ENCODE assay signal across 8 cellular contexts in genomic region chrX:64394874-64395567, GRCh38. TPM values are rescaled to one million over a fixed set of nuclear protein-coding genes. Genes with fewer than 3 reads are reported as not detected.
DNase-seq lines count a peak whose midpoint lies in the region; ATAC-seq and TF ChIP-seq lines count a peak whose summit lies in the region.

Gene MTMR8 (minus strand): TSS chrX:64395452. CDS start chrX:64395363, 89 bp downstream.

- no peak for TF ChIP-seq CTCF in DND-41 (IDR thresholded peaks at IDR 0.05; ENCODE audit: borderline replicate concordance, extremely low read depth, low read length, poor library complexity, severe bottlenecking)
- no peak for TF ChIP-seq CTCF in LNCaP clone FGC (IDR thresholded peaks at IDR 0.05; ENCODE audit: control insufficient read depth, extremely low read depth, insufficient read depth)
- TF ChIP-seq CTCF in adrenal gland (IDR thresholded peaks at IDR 0.05): no peak
- TF ChIP-seq CTCF in sigmoid colon (IDR thresholded peaks at IDR 0.05): no peak

- peaks cover 47% of the 10 kb centered on the region for H3K79me2 ChIP-seq in DND-41 (ENCODE audit: insufficient read depth, low read length)

- TF ChIP-seq EP300 in sigmoid colon (IDR thresholded peaks at IDR 0.05): no peak

- no peaks in the 10 kb centered on the region for H4K20me1 ChIP-seq in DND-41 (ENCODE audit: insufficient read depth, low read length)

- peak within 1 kb of the TSS; percentile 77 for H2AFZ ChIP-seq in DND-41 (ENCODE audit: low read depth, low read length)

- H3K4me1 ChIP-seq in DND-41 (ENCODE audit: insufficient read depth, low read length): peaks cover 35% of the 10 kb centered on the region
- no peaks in the 10 kb centered on the region for H3K4me1 ChIP-seq in adrenal gland (replicated peaks in 1 of 2)
- no peaks in the 10 kb centered on the region for H3K4me1 ChIP-seq in sigmoid colon
- no peaks in the 10 kb centered on the region for H3K4me1 ChIP-seq in SJCRH30

- H3K27me3 ChIP-seq in DND-41 (ENCODE audit: insufficient read depth, low read length, poor library complexity) (no peaks in the 10 kb centered on the region), adrenal gland (no peaks in the 10 kb centered on the region), sigmoid colon (no peaks in the 10 kb centered on the region), SJCRH30 (no peaks in the 10 kb centered on the region)

- no peaks in the 10 kb centered on the region for H3K36me3 ChIP-seq in DND-41 (ENCODE audit: insufficient read depth, low read length)
- H3K36me3 ChIP-seq in adrenal gland (replicated peaks in 1 of 2): no peaks in the 10 kb centered on the region
- no peaks in the 10 kb centered on the region for H3K36me3 ChIP-seq in sigmoid colon
- H3K36me3 ChIP-seq in SJCRH30: no peaks in the 10 kb centered on the region

- TF ChIP-seq POLR2A in adrenal gland (IDR thresholded peaks at IDR 0.05): peak in 1 of 2 donors; percentile 21
- no peak for TF ChIP-seq POLR2A in sigmoid colon (IDR thresholded peaks at IDR 0.05)

- WGBS in adrenal gland, 4 donors: 0 to 39% (median 15%) methylated on average over 27 to 40 of the region's 40 CpGs
- WGBS in sigmoid colon, 2 donors: 1% methylated on average over 40 of the region's 40 CpGs

- H3K4me3 ChIP-seq in DND-41 (ENCODE audit: low read depth in 1 of 2, low read length in 2 of 2) (peak within 1 kb of the TSS; percentile 70 to 90), LNCaP clone FGC (ENCODE audit: low read depth, low read length) (peak within 1 kb of the TSS; percentile 58), adrenal gland (peak within 1 kb of the TSS in 2 of 4 donors; percentile 32 to 60), sigmoid colon (peak within 1 kb of the TSS; percentile 47 to 70 (median 61)), SJCRH30 (no peak within 1 kb of the TSS)

- peak within 1 kb of the TSS; percentile 75 for H3K9ac ChIP-seq in DND-41 (ENCODE audit: low read depth, low read length)

- peak within 1 kb of the TSS; percentile 90 for H3K4me2 ChIP-seq in DND-41 (ENCODE audit: insufficient read depth, low read length)

- peak; percentile 85 for DNase-seq in DND-41
- peak; percentile 27 for DNase-seq in LNCaP clone FGC (ENCODE audit: low read depth)
- peak; percentile 1 to 64 for DNase-seq in SW 1271 (lab: John Stamatoyannopoulos, UW)
- DNase-seq in adrenal gland: peak; percentile 73 to 88 (median 80)
- peak; percentile 25 for DNase-seq in iPS DF 4.7 (ENCODE audit: extremely low read depth, low spot score)
- DNase-seq in sigmoid colon: peak; percentile 85
- no peak for DNase-seq in SJCRH30

- H3K27ac ChIP-seq in DND-41 (ENCODE audit: low read length) (peak within 1 kb of the TSS; percentile 90), adrenal gland (no peak within 1 kb of the TSS), sigmoid colon (peak within 1 kb of the TSS in 3 of 4 donors; percentile 51 to 62 (median 57)), SJCRH30 (no peak within 1 kb of the TSS)

- ATAC-seq in DND-41 (ENCODE audit: insufficient read depth, low read depth) (peak; percentile 94), GM21723 (IDR thresholded peaks at IDR 0.05; ENCODE audit: unreplicated experiment) (peak; percentile 97)

- intact Hi-C loops in adrenal gland (cut with DNase I) (no loop called here), sigmoid colon (cut with DNase I) (loop anchor here (2.0 kb wide), 1 partner anchor 188 kb away; no protein-coding TSS in a partner anchor)

- no peaks in the 10 kb centered on the region for H3K9me3 ChIP-seq in DND-41 (ENCODE audit: insufficient read depth, low read length, severe bottlenecking)
- no peaks in the 10 kb centered on the region for H3K9me3 ChIP-seq in adrenal gland (replicated peaks in 1 of 3)
- H3K9me3 ChIP-seq in sigmoid colon: no peaks in the 10 kb centered on the region
- no peaks in the 10 kb centered on the region for H3K9me3 ChIP-seq in SJCRH30 (replicated peaks)

RNA-seq across cellular contexts. Expression of gene MTMR8, which starts in this region (rescaled TPM):
- total RNA-seq in adrenal gland (10 to 100 TPM in 1 of 8 donors, 1 to 10 TPM in 7; 1.1 to 39.5 (median 2.6) TPM), sigmoid colon (1 to 10 TPM; 1.4 to 4.3 (median 3.6) TPM)
- polyA plus RNA-seq in adrenal gland (1 to 10 TPM in 1 of 3 donors, under 1 TPM in 2; 0.71 to 2.0 (median 0.72) TPM), sigmoid colon (1 to 10 TPM; 1.8 to 2.1 (median 1.8) TPM)
- not detected in 2 replicates for total RNA-seq in SJCRH30 (2014; rRNA removed; shearing (Covaris generic))

Comparison
In these comparisons a context has a peak if more than half of its experiments do, and no peak if none do; other contexts are left out.
1. DNase-seq: peak in DND-41 (single experiment), LNCaP clone FGC (single experiment), SW 1271 (2 of 2), adrenal gland (7 of 7), iPS DF 4.7 (single experiment) and sigmoid colon (single experiment); none in SJCRH30 (0 of 2).
2. H3K27ac ChIP-seq: peak in DND-41 (single experiment) and sigmoid colon (3 of 4); none in adrenal gland (0 of 5) and SJCRH30 (single experiment).